Comparison of ENCODE assay signal across 15 cellular contexts in genomic region chr20:22861231-22861980, GRCh38.
DNase-seq lines count a peak whose midpoint lies in the region; ATAC-seq and TF ChIP-seq lines count a peak whose summit lies in the region.
"Had no signal": no experiment of that assay in that cellular context is flagged by ENCODE, and none has a peak within 500 bp of the region (broad histone marks: within the 10 kb centered on the region; RNA-seq: fewer than 3 reads in every experiment).

No MANE protein-coding gene starts in this region.

- TF ChIP-seq CTCF in heart left ventricle (IDR thresholded peaks at IDR 0.05) (no peak), spleen (IDR thresholded peaks at IDR 0.05 in 8 of 11, conservative IDR thresholded peaks at IDR 0.05 in 3 of 11) (no peak)

- peaks cover 0 to 20% (median 4%) of the 10 kb centered on the region in 12 donors for H3K4me1 ChIP-seq in heart left ventricle
- peaks cover 0 to 10% (median 0%) of the 10 kb centered on the region in 6 donors for H3K4me1 ChIP-seq in spleen
- H3K4me1 ChIP-seq: esophagus squamous epithelium had no signal

- 69 to 74% (median 70%) methylated on average over 11 of the region's 11 CpGs for WGBS in heart left ventricle, 4 donors
- 71 to 81% (median 77%) methylated on average over 11 of the region's 11 CpGs for WGBS in spleen, 5 donors

- no peak for TF ChIP-seq POLR2A in heart left ventricle (IDR thresholded peaks at IDR 0.05)
- TF ChIP-seq POLR2A in spleen (IDR thresholded peaks at IDR 0.05) = no peak

- H3K36me3 ChIP-seq in heart left ventricle (no peaks in the 10 kb centered on the region), spleen (no peaks in the 10 kb centered on the region)
- H3K36me3 ChIP-seq: esophagus squamous epithelium had no signal

- H3K27me3 ChIP-seq in heart left ventricle (no peaks in the 10 kb centered on the region), spleen (replicated peaks in 1 of 7) (no peaks in the 10 kb centered on the region)

- intact Hi-C loops in heart left ventricle (cut with DNase I) (loop anchor here in 8 of 10 donors (5.0 to 10.0 kb wide), 11 partner anchors 113 to 453 kb away; partner anchors contain the start of gene THBD (in 6 of the 8)), cardiac septum (cut with DNase I) (loop anchor here (5.0 to 10.0 kb wide), 4 partner anchors 116 to 373 kb away; no protein-coding TSS in a partner anchor), spleen (cut with DNase I; ENCODE audit: low total_unique reads) (no loop called here)

- ATAC-seq in heart left ventricle = no peak
- no peak for ATAC-seq in GM19395 (IDR thresholded peaks at IDR 0.05; ENCODE audit: unreplicated experiment)
- no peak for ATAC-seq in HG03460 (IDR thresholded peaks at IDR 0.05; ENCODE audit: unreplicated experiment)

- H3K27ac ChIP-seq in heart left ventricle (peak overlapping the region in 11 of 12 donors; percentile 24 to 87 (median 63)), spleen (peak overlapping the region in 7 of 8 donors; percentile 27 to 75 (median 61))
- H3K27ac ChIP-seq: KMS-11 had no signal

- H3K9me3 ChIP-seq in heart left ventricle (peaks cover 0 to 5% (median 0%) of the 10 kb centered on the region in 12 donors), spleen (peaks cover 0 to under 1% (median 0%) of the 10 kb centered on the region in 8 donors)
- H3K9me3 ChIP-seq: esophagus squamous epithelium had no signal

- H3K4me3 ChIP-seq in heart left ventricle (no peak overlapping the region), spleen (no peak overlapping the region)
- H3K4me3 ChIP-seq: esophagus squamous epithelium had no signal

- DNase-seq in heart left ventricle (no peak), cardiac septum (ENCODE audit: low spot score) (no peak), amniotic stem cell (lab: John Stamatoyannopoulos, UW) (peak; percentile 51), iris pigment epithelial cell (ENCODE audit: low read depth) (peak; percentile 29), spleen (no peak), cerebellar cortex (ENCODE audit: low spot score) (no peak)
- DNase-seq: activated CD8-positive, alpha-beta memory T cell treated with anti-CD3 and anti-CD28 coated beads for 24 hours; CD4-positive, alpha-beta T cell; cortex of kidney; esophagus squamous epithelium; mesendoderm; stimulated activated CD4-positive, alpha-beta T cell treated with anti-CD3 and anti-CD28 coated beads, Interleukin-12 subunit alpha, Interleukin-12 subunit beta, amount 100 ng/mL, for 4 hours had no signal

Comparison
In these comparisons a context has a peak if more than half of its experiments do, and no peak if none do; other contexts are left out.
1. DNase-seq: peak in amniotic stem cell (single experiment) and iris pigment epithelial cell (single experiment); none in heart left ventricle (0 of 5), cardiac septum (single experiment), spleen (single experiment) and cerebellar cortex (single experiment).